In the genomic region with DNA sequence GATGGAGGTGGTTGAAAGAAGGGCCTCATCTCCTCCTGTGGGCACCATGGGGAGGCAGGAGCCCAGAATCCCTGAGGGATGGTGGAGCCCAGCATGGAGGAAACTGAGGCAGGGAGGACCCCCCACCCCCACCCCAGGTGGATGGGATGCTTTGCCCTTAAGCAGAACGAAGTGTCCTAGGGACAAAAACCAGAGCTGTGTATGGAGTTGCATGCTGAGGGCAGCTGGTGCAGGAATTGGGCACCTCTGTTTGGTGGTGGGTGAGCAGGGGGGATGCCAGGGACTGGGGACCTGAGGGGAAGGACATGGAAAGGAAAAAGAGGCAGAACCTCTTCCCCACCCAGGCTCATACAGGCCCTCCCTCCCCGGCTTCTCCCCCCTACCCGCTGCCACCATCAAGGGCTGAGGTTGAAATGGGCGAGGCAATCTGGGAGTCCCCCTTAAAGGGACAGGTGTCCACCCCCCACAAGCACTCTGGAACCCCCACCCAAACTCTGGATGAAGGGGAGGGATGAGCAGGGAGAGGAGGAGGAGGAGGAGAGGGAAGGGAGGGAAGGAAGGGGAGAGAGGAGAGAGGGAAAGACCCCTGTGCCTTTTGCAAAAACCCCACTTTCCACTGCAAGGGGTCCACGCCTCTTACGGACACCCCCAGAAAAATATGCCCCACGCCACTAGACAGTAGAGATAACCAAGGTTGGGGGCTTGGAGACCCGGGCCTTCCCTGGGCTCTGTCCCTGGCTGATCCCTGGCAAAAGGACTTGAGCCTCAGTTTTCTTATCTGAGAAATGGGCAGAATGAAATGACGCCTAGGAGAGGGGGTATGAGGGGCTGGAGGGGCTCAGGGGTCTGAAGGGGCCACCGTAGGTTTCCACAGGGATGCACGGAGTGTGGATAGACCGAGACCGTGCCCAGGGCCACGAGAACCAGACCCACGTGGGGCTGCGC, we compare ENCODE assay signal across 23 cellular contexts. TPM values are rescaled to one million over a fixed set of nuclear protein-coding genes. Genes with fewer than 3 reads are reported as not detected.
DNase-seq lines count a peak whose midpoint lies in the region; FAIRE-seq and TF ChIP-seq lines count a peak whose summit lies in the region.
"Had no signal": no experiment of that assay in that cellular context is flagged by ENCODE, and none has a peak within 500 bp of the region (broad histone marks: within the 10 kb centered on the region; RNA-seq: fewer than 3 reads in every experiment).

No MANE protein-coding gene starts in this region.

- H3K14ac ChIP-seq in H1 (ENCODE audit: insufficient read length) = no peak overlapping the region
- no peak overlapping the region for H3K14ac ChIP-seq in trophoblast cell (ENCODE audit: low read length)

- CTCF ChIA-PET in HEK293 (lab: Yijun Ruan, JAX) (interaction anchor here (0.6 to 1.1 kb wide), 2 partner anchors 8 to 79 kb away, joined by 3 to 5 read pairs; no protein-coding TSS in a partner anchor), H1 (lab: Charles Lee; ENCODE audit: partially characterized antibody) (interaction anchor here (0.5 to 3.7 kb wide), 9 partner anchors 9 to 213 kb away, joined by 3 to 22 read pairs (median 4); no protein-coding TSS in a partner anchor)

- H4K91ac ChIP-seq in H1 (replicated peaks; ENCODE audit: insufficient read length, low read length) (no peak overlapping the region), trophoblast cell (ENCODE audit: low read depth, low read length) (no peak overlapping the region)

- H2AK5ac ChIP-seq in H1 (ENCODE audit: low read depth, low read length) (no peak overlapping the region), trophoblast cell (ENCODE audit: low read length) (no peak overlapping the region)

- DNase-seq in GM13977 (ENCODE audit: low spot score) (peak; percentile 35), H1 (ENCODE audit: low read depth in 1 of 2, low spot score in 2 of 2) (peak in 1 of 2 experiments; percentile 47), trophoblast cell (no peak), NCI-H1417 (lab: John Stamatoyannopoulos, UW) (no peak), NCI-H187 (lab: John Stamatoyannopoulos, UW) (no peak), osteoblast (ENCODE audit: insufficient read length, low spot score, missing footprints) (no peak)
- DNase-seq: ACHN; Caco-2; CD4-positive, alpha-beta T cell; GM23248; H9; IMR-90; KG1 had no signal

- H3K79me2 ChIP-seq in H1 (ENCODE audit: control insufficient read depth in 1 of 2, insufficient read depth in 2 of 2, low read length in 2 of 2) (no peaks in the 10 kb centered on the region), trophoblast cell (ENCODE audit: control insufficient read depth, insufficient read depth, low read length, poor library complexity) (no peaks in the 10 kb centered on the region), osteoblast (ENCODE audit: insufficient read depth, low read length) (no peaks in the 10 kb centered on the region)

- POLR2A ChIA-PET in HEK293 (lab: Yijun Ruan, JAX) = no interaction called here
- POLR2A ChIA-PET in H1 (lab: Charles Lee; ENCODE audit: partially characterized antibody) = interaction anchor here (1.1 to 3.4 kb wide), 3 partner anchors 9 to 77 kb away, joined by 3 to 21 read pairs (median 5); no protein-coding TSS in a partner anchor

- no peak overlapping the region for H3K18ac ChIP-seq in H1 (ENCODE audit: extremely low read depth, low read length)
- no peak overlapping the region for H3K18ac ChIP-seq in trophoblast cell (ENCODE audit: low read length)

- H2BK5ac ChIP-seq in H1 (ENCODE audit: low read depth, low read length) (no peak overlapping the region), trophoblast cell (ENCODE audit: low read depth, low read length, poor library complexity) (no peak overlapping the region)

- H2BK12ac ChIP-seq in H1 (ENCODE audit: low read depth, low read length) (no peak overlapping the region), trophoblast cell (ENCODE audit: low read length) (no peak overlapping the region)

- TF ChIP-seq RAD21 in H1 (IDR thresholded peaks at IDR 0.05 in 1 of 2, conservative IDR thresholded peaks at IDR 0.05 in 1 of 2; ENCODE audit: low read depth in 2 of 2, low read length in 2 of 2) = no peak

- H3K27me3 ChIP-seq in H1 (replicated peaks in 1 of 4; ENCODE audit: control insufficient read depth in 3 of 4, extremely low read depth in 1 of 4, insufficient read depth in 3 of 4, low read length in 3 of 4) (peaks cover 98 to 100% (median 99%) of the 10 kb centered on the region in 4 experiments), trophoblast cell (ENCODE audit: insufficient read depth, low read length) (peaks cover 91% of the 10 kb centered on the region), osteoblast (ENCODE audit: insufficient read depth, low read length) (peaks cover 95% of the 10 kb centered on the region)

- TF ChIP-seq EP300 in H1 (IDR thresholded peaks at IDR 0.05; ENCODE audit: borderline replicate concordance in 1 of 2, low read depth in 2 of 2, low read length in 2 of 2) = no peak

- H3K4me2 ChIP-seq in H1 (ENCODE audit: insufficient read depth in 1 of 2, low read depth in 2 of 2, low read length in 2 of 2) (no peak overlapping the region; a peak in 1 of 4 replicates), trophoblast cell (ENCODE audit: low read length) (no peak overlapping the region), osteoblast (ENCODE audit: insufficient read depth, low read length) (no peak overlapping the region)

- no peak overlapping the region for H3K4me3 ChIP-seq in HEK293 (ENCODE audit: low read depth, low read length)
- no peak overlapping the region for H3K4me3 ChIP-seq in H1 (ENCODE audit: extremely low read depth in 1 of 4, insufficient read depth in 2 of 4, low read depth in 3 of 4, low read length in 4 of 4)
- peak overlapping the region; percentile 12 for H3K4me3 ChIP-seq in trophoblast cell (ENCODE audit: low read depth, low read length)
- no peak overlapping the region for H3K4me3 ChIP-seq in osteoblast (ENCODE audit: insufficient read depth, low read length)
- H3K4me3 ChIP-seq: GM23248 had no signal

- no peak overlapping the region for H4K12ac ChIP-seq in trophoblast cell (ENCODE audit: low read depth, low read length)

- 57% methylated on average over 7 of the region's 16 CpGs; no CpG with 5 or more reads in 1 of the 2 experiments for WGBS in H1 (ENCODE audit: extremely low coverage in 1 of 2, insufficient coverage in 1 of 2, insufficient read length in 1 of 2, insufficient replicate concordance in 2 of 2, low coverage in 1 of 2, low lambda C conversion rate in 2 of 2, missing lambda C conversion rate in 1 of 2), 2 experiments
- WGBS in trophoblast cell (ENCODE audit: extremely low coverage, insufficient coverage, insufficient read length) = no CpG with 5 or more reads among the region's 16 CpGs

- H4K5ac ChIP-seq in H1 (ENCODE audit: insufficient read length, low read depth, low read length) = no peak overlapping the region

- H3K23ac ChIP-seq in H1 (ENCODE audit: insufficient read length) (no peak overlapping the region), trophoblast cell (ENCODE audit: low read length) (no peak overlapping the region)

- H3K4me1 ChIP-seq in HEK293 (ENCODE audit: control insufficient read depth, insufficient read depth, low read length) = no peaks in the 10 kb centered on the region; the same call in 1 of the 2 replicates
- H3K4me1 ChIP-seq in H1 (replicated peaks in 1 of 4; ENCODE audit: control insufficient read depth in 3 of 4, insufficient read depth in 4 of 4, low read length in 3 of 4) = peaks cover 0 to 30% (median 15%) of the 10 kb centered on the region in 4 experiments; a peak in 6 of 7 replicates
- H3K4me1 ChIP-seq in trophoblast cell (ENCODE audit: control insufficient read depth in 1 of 2, insufficient read depth in 2 of 2, low read length in 2 of 2) = no peaks in the 10 kb centered on the region
- no peaks in the 10 kb centered on the region for H3K4me1 ChIP-seq in osteoblast (ENCODE audit: insufficient read depth, low read length)

- TF ChIP-seq CTCF in GM13977 (IDR thresholded peaks at IDR 0.05; ENCODE audit: extremely low read depth, insufficient read depth, missing control alignments) = no peak
- no peak for TF ChIP-seq CTCF in HEK293 (tag by site-specific recombination; IDR thresholded peaks at IDR 0.05)
- TF ChIP-seq CTCF in H1 (IDR thresholded peaks at IDR 0.05; ENCODE audit: control extremely low read depth in 1 of 3, insufficient read depth in 1 of 3, low read depth in 1 of 3, low read length in 3 of 3) = no peak
- TF ChIP-seq CTCF in osteoblast (IDR thresholded peaks at IDR 0.05; ENCODE audit: extremely low read depth, low read depth, low read length) = no peak

- H4K8ac ChIP-seq in H1 (ENCODE audit: extremely low read depth, insufficient read depth, low read length) (no peak overlapping the region), trophoblast cell (ENCODE audit: low read depth, low read length) (no peak overlapping the region)

- in situ Hi-C loops in GM13977 (cut with MboI; ENCODE audit: low pct_unique_long_range_greater_than_20kb, low sequenced_read_pairs, unreplicated experiment) = no loop called here

- no peaks in the 10 kb centered on the region; the same call in 1 of the 2 replicates for H3K23me2 ChIP-seq in H1 (ENCODE audit: low read depth, low read length)

- TF ChIP-seq POLR2A in H1 (IDR thresholded peaks at IDR 0.05; ENCODE audit: control extremely low read depth in 1 of 2, low read depth in 2 of 2, low read length in 2 of 2) = no peak

- H3K9me3 ChIP-seq in HEK293 (ENCODE audit: control insufficient read depth, insufficient read depth, low read depth, low read length) (no peaks in the 10 kb centered on the region), H1 (ENCODE audit: insufficient read depth in 2 of 2, low read depth in 1 of 2, low read length in 1 of 2) (no peaks in the 10 kb centered on the region), trophoblast cell (ENCODE audit: insufficient read depth, low read depth, low read length) (peaks cover 13% of the 10 kb centered on the region), osteoblast (ENCODE audit: low read depth, low read length) (no peaks in the 10 kb centered on the region)
- H3K9me3 ChIP-seq: Caco-2 had no signal

- H3K79me1 ChIP-seq in H1 (ENCODE audit: low read depth, low read length) (no peaks in the 10 kb centered on the region), trophoblast cell (ENCODE audit: low read length) (no peaks in the 10 kb centered on the region)

- no peak overlapping the region for H2BK120ac ChIP-seq in H1 (replicated peaks; ENCODE audit: low read depth, low read length)
- no peak overlapping the region for H2BK120ac ChIP-seq in trophoblast cell (ENCODE audit: insufficient read depth, low read length, poor library complexity)

- no peak overlapping the region for H3K56ac ChIP-seq in H1 (replicated peaks; ENCODE audit: insufficient read length, low read depth, low read length)

- H4K20me1 ChIP-seq in H1 (replicated peaks in 1 of 2; ENCODE audit: control insufficient read depth in 1 of 2, insufficient read depth in 2 of 2, low read length in 2 of 2) = peaks cover 17 to 37% of the 10 kb centered on the region in 2 experiments
- no peaks in the 10 kb centered on the region for H4K20me1 ChIP-seq in osteoblast (ENCODE audit: insufficient read depth, low read length)

- FAIRE-seq in H1 (lab: Jason Lieb, UNC) = no peak
- FAIRE-seq: A204.1, D721Med, G401.6, GM12891, GM18507 had no signal

- no peak overlapping the region for H2AFZ ChIP-seq in H1 (ENCODE audit: low read length)
- no peak overlapping the region for H2AFZ ChIP-seq in trophoblast cell (ENCODE audit: insufficient read depth, low read length, poor library complexity)
- no peak overlapping the region for H2AFZ ChIP-seq in osteoblast (ENCODE audit: low read length)
- H2AFZ ChIP-seq: GM23248 had no signal

- H3K27ac ChIP-seq in HEK293 (ENCODE audit: extremely low read depth, low read depth, low read length) = no peak overlapping the region
- no peak overlapping the region for H3K27ac ChIP-seq in H1 (ENCODE audit: low read depth, low read length)
- H3K27ac ChIP-seq in trophoblast cell (ENCODE audit: low read depth, low read length) = no peak overlapping the region
- no peak overlapping the region for H3K27ac ChIP-seq in osteoblast (ENCODE audit: low read depth, low read length)
- H3K27ac ChIP-seq: C4-2B, GM23248, HL-60 had no signal

- H2BK15ac ChIP-seq in H1 (ENCODE audit: low read length) = no peak overlapping the region

- H2BK20ac ChIP-seq in H1 (ENCODE audit: low read length) = 0 out of 2 replicates have a peak overlapping the region, but pooled peaks have one; percentile 48

- no peak overlapping the region for H3K4ac ChIP-seq in H1 (replicated peaks; ENCODE audit: insufficient read length, low read depth, low read length)
- H3K4ac ChIP-seq in trophoblast cell (ENCODE audit: low read depth, low read length) = no peak overlapping the region

- H3K9ac ChIP-seq in H1 (replicated peaks in 1 of 4; ENCODE audit: extremely low read depth in 1 of 4, low read depth in 3 of 4, low read length in 3 of 4) (no peak overlapping the region), trophoblast cell (ENCODE audit: low read length) (no peak overlapping the region)
- H3K9ac ChIP-seq: GM23248 had no signal

- H3K36me3 ChIP-seq in HEK293 (ENCODE audit: control insufficient read depth in 2 of 2, insufficient read depth in 1 of 2, low read length in 2 of 2) (no peaks in the 10 kb centered on the region), H1 (ENCODE audit: control insufficient read depth in 2 of 4, insufficient read depth in 4 of 4, low read length in 3 of 4) (peaks cover 0 to 14% (median 0%) of the 10 kb centered on the region in 4 experiments; a peak in 1 of 8 replicates), trophoblast cell (ENCODE audit: control insufficient read depth in 1 of 2, insufficient read depth in 2 of 2, low read length in 2 of 2) (no peaks in the 10 kb centered on the region), osteoblast (ENCODE audit: insufficient read depth, low read length) (no peaks in the 10 kb centered on the region)

RNA-seq across cellular contexts. Expression of gene ONECUT3, which starts 5.9 kb away (rescaled TPM):
- not detected in 2 replicates for total RNA-seq in H1 (2021; fragmentation: NEBNext Ultra II Directional; extraction: Animal tissue kit (Norgen Biotek cat#: 25700))
- not detected in 2 replicates for polyA plus RNA-seq in H1 (2011; rRNA removed)
- polyA plus RNA-seq in H1 (2011; cell fraction: cytosol; rRNA removed) = not detected
- polyA plus RNA-seq in H1 (2011; cell fraction: nucleus; rRNA removed) = not detected
- 0.04 TPM in 1 of 4 replicates, not detected in the others for polyA plus RNA-seq in H1 (2012, experiment 1 of 2)
- 0.01 TPM for polyA plus RNA-seq in H1 (2012, experiment 2 of 2)
- polyA plus RNA-seq in H1 (2013, experiment 1 of 2) = not detected
- not detected for polyA plus RNA-seq in H1 (2013, experiment 2 of 2)
- polyA minus RNA-seq in H1 (2011; rRNA and poly(A)+ RNA removed) = not detected in 2 replicates
- polyA minus RNA-seq in H1 (2011; cell fraction: cytosol; rRNA and poly(A)+ RNA removed) = not detected
- polyA minus RNA-seq in H1 (2011; cell fraction: nucleus; rRNA and poly(A)+ RNA removed) = not detected
- not detected in 2 replicates for polyA plus RNA-seq in trophoblast cell (2013)
- not detected in 2 replicates for total RNA-seq in osteoblast
- total RNA-seq: Caco-2; CD4-positive, alpha-beta T cell; GM23248; HT1080; IMR-90 had no signal
- polyA plus RNA-seq: BJ, GM23248, IMR-90 had no signal

RNA-seq across cellular contexts. Expression of gene ATP8B3, which starts 52.8 kb away (rescaled TPM):
- 2.9 and 4.1 TPM in 2 replicates for total RNA-seq in H1 (2021; fragmentation: NEBNext Ultra II Directional; extraction: Animal tissue kit (Norgen Biotek cat#: 25700))
- polyA plus RNA-seq in H1 (2011; rRNA removed) = 9.3 and 10.0 TPM in 2 replicates
- 9.1 TPM for polyA plus RNA-seq in H1 (2011; cell fraction: cytosol; rRNA removed)
- 19.8 TPM for polyA plus RNA-seq in H1 (2011; cell fraction: nucleus; rRNA removed)
- 4.2 to 8.7 TPM (median 7.7 TPM) in 4 replicates for polyA plus RNA-seq in H1 (2012, experiment 1 of 2)
- 4.7 TPM for polyA plus RNA-seq in H1 (2012, experiment 2 of 2)
- 5.4 TPM for polyA plus RNA-seq in H1 (2013, experiment 1 of 2)
- polyA plus RNA-seq in H1 (2013, experiment 2 of 2) = 4.9 TPM
- polyA minus RNA-seq in H1 (2011; rRNA and poly(A)+ RNA removed) = 4.7 and 7.9 TPM in 2 replicates
- 5.4 TPM for polyA minus RNA-seq in H1 (2011; cell fraction: cytosol; rRNA and poly(A)+ RNA removed)
- polyA minus RNA-seq in H1 (2011; cell fraction: nucleus; rRNA and poly(A)+ RNA removed) = 5.2 TPM
- 0.94 and 0.97 TPM in 2 replicates for polyA plus RNA-seq in trophoblast cell (2013)
- 0.59 and 0.72 TPM in 2 replicates for total RNA-seq in osteoblast
